1 cellular context compared by ENCODE assay signal in the genomic region with DNA sequence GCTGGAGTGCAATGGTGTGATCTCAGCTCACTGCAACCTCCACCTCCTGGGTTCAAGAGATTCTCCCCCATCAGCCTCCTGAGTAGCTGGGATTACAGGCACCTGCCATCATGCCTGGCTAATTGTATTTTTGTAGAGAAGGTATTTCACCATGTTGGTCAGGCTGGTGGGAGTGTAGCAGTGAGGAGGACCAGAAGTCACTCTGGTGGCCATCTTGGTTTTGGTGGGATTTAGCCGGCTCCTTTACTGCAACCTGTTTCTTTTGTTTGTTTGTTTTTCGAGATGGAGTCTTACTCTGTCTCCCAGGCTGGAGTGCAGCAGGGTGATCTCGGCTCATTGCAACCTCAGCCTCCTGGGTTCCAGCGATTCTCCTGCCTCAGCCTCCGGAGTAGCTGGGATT. TPM values are rescaled to one million over a fixed set of nuclear protein-coding genes. Genes with fewer than 3 reads are reported as not detected.
"Had no signal": no experiment of that assay in that cellular context is flagged by ENCODE, and none has a peak within 500 bp of the region (broad histone marks: within the 10 kb centered on the region; RNA-seq: fewer than 3 reads in every experiment).

No MANE protein-coding gene starts in this region.

RNA-seq across cellular contexts. Expression of gene HSD17B6, which starts 58.6 kb away (rescaled TPM):
- total RNA-seq: lung microvascular endothelial cell had no signal
